ENCODE assay signal across 21 cellular contexts in genomic region chr1:202157945-202158344, GRCh38. TPM values are rescaled to one million over a fixed set of nuclear protein-coding genes. Genes with fewer than 3 reads are reported as not detected.
DNase-seq lines count a peak whose midpoint lies in the region; ATAC-seq and TF ChIP-seq lines count a peak whose summit lies in the region.
"Had no signal": no experiment of that assay in that cellular context is flagged by ENCODE, and none has a peak within 500 bp of the region (broad histone marks: within the 10 kb centered on the region; RNA-seq: fewer than 3 reads in every experiment).

No MANE protein-coding gene starts in this region.

- peak overlapping the region; percentile 98 for H3K4me3 Mint-ChIP-seq in activated T-cell treated with anti-CD3 and anti-CD28 coated beads, Interleukin-2, amount 50 U/mL, for 24 hours
- H3K4me3 Mint-ChIP-seq in activated T-helper 2 cell treated with anti-CD3 and anti-CD28 coated beads, Interferon-gamma antibody, Interleukin-2, Interleukin-4, amounts not matched to agents 10 μg/mL and 5 μg/mL and 100 μg/mL, durations not matched to agents 14 hours and 24 hours and 36 hours (ENCODE audit: low read depth) = peak overlapping the region; percentile 100
- H3K4me3 Mint-ChIP-seq in natural killer cell = peak overlapping the region; percentile 98
- H3K4me3 Mint-ChIP-seq: CD14-positive monocyte had no signal

- WGBS in prostate gland = 94% methylated on average over 10 of the region's 10 CpGs
- WGBS in body of pancreas, 2 donors = 86 to 90% methylated on average over 8 to 10 of the region's 10 CpGs

- H3K27me3 Mint-ChIP-seq in activated T-cell treated with anti-CD3 and anti-CD28 coated beads, Interleukin-2, amount 50 U/mL, for 24 hours = no peaks in the 10 kb centered on the region
- no peaks in the 10 kb centered on the region for H3K27me3 Mint-ChIP-seq in activated T-helper 2 cell treated with anti-CD3 and anti-CD28 coated beads, Interferon-gamma antibody, Interleukin-2, Interleukin-4, amounts not matched to agents 10 μg/mL and 5 μg/mL and 100 μg/mL, durations not matched to agents 14 hours and 24 hours and 36 hours (ENCODE audit: low read depth)
- H3K27me3 Mint-ChIP-seq in natural killer cell (ENCODE audit: low read depth in 2 of 2) = no peaks in the 10 kb centered on the region

- H3K4me3 ChIP-seq in Jurkat, Clone E6-1 (ENCODE audit: low read length) = peak overlapping the region; percentile 79; the same call in 1 of the 2 replicates
- H3K4me3 ChIP-seq in prostate gland = no peak overlapping the region
- no peak overlapping the region for H3K4me3 ChIP-seq in body of pancreas
- H3K4me3 ChIP-seq: left lung had no signal

- peak overlapping the region; percentile 97 for H3K27ac Mint-ChIP-seq in activated T-cell treated with anti-CD3 and anti-CD28 coated beads, Interleukin-2, amount 50 U/mL, for 24 hours
- peak overlapping the region; percentile 47 for H3K27ac Mint-ChIP-seq in activated T-helper 2 cell treated with anti-CD3 and anti-CD28 coated beads, Interferon-gamma antibody, Interleukin-2, Interleukin-4, amounts not matched to agents 10 μg/mL and 5 μg/mL and 100 μg/mL, durations not matched to agents 14 hours and 24 hours and 36 hours
- H3K27ac Mint-ChIP-seq in natural killer cell = peak overlapping the region; percentile 95 to 100

- peaks cover 75% of the 10 kb centered on the region for H3K4me1 Mint-ChIP-seq in activated T-cell treated with anti-CD3 and anti-CD28 coated beads, Interleukin-2, amount 50 U/mL, for 24 hours (ENCODE audit: low read depth)
- H3K4me1 Mint-ChIP-seq in activated T-helper 2 cell treated with anti-CD3 and anti-CD28 coated beads, Interferon-gamma antibody, Interleukin-2, Interleukin-4, amounts not matched to agents 10 μg/mL and 5 μg/mL and 100 μg/mL, durations not matched to agents 14 hours and 24 hours and 36 hours (ENCODE audit: low read depth) = peaks cover 55% of the 10 kb centered on the region
- peaks cover 65 to 68% of the 10 kb centered on the region in 2 donors for H3K4me1 Mint-ChIP-seq in natural killer cell

- H3K4me1 ChIP-seq in prostate gland (replicated peaks) (no peaks in the 10 kb centered on the region), body of pancreas (peaks cover 8% of the 10 kb centered on the region)

- intact Hi-C loops in activated T-helper 2 cell treated with anti-CD3 and anti-CD28 coated beads, Interferon-gamma antibody, Interleukin-2, Interleukin-4, amounts not matched to agents 10 μg/mL and 5 μg/mL and 100 μg/mL, durations not matched to agents 14 hours and 24 hours and 36 hours (cut with micrococcal nuclease) = loop anchor here (2.0 kb wide), 1 partner anchor 13 kb away; the partner anchor contains the start of gene ARL8A
- intact Hi-C loops in natural killer cell (cut with micrococcal nuclease) = no loop called here
- intact Hi-C loops in prostate gland (cut with DNase I) = no loop called here
- intact Hi-C loops in body of pancreas (cut with DNase I) = no loop called here

- H3K27me3 ChIP-seq in prostate gland (replicated peaks; ENCODE audit: insufficient read depth) = no peaks in the 10 kb centered on the region
- no peaks in the 10 kb centered on the region for H3K27me3 ChIP-seq in body of pancreas
- H3K27me3 ChIP-seq: left lung, spleen had no signal

- H3K27ac ChIP-seq in prostate gland = no peak overlapping the region
- no peak overlapping the region for H3K27ac ChIP-seq in body of pancreas

- no peak for DNase-seq in activated T-cell treated with anti-CD3 and anti-CD28 coated beads, Interleukin-2, amount 50 U/mL, for 24 hours
- DNase-seq in activated T-cell treated with anti-CD3 and anti-CD28 coated beads for 4 hours = no peak
- no peak for DNase-seq in Jurkat, Clone E6-1 (ENCODE audit: low read depth, low spot score)
- DNase-seq in activated T-helper 2 cell treated with anti-CD3 and anti-CD28 coated beads, Interferon-gamma antibody, Interleukin-2, Interleukin-4, amounts not matched to agents 10 μg/mL and 5 μg/mL and 100 μg/mL, durations not matched to agents 14 hours and 24 hours and 36 hours (ENCODE audit: low spot score) = no peak
- DNase-seq in natural killer cell = no peak
- no peak for DNase-seq in prostate gland (ENCODE audit: low spot score)
- no peak for DNase-seq in NCI-H774 (lab: John Stamatoyannopoulos, UW)
- no peak for DNase-seq in body of pancreas
- DNase-seq: activated effector memory CD4-positive, alpha-beta T cell treated with anti-CD3 and anti-CD28 coated beads, Interleukin-2, amount 50 U/mL, for 16 hours; DMS79; head of caudate nucleus; KBM-7; NCI-H1048; NCI-H2029; RPMI8226; SK-N-SH; spleen had no signal

- H3K9me3 Mint-ChIP-seq in activated T-cell treated with anti-CD3 and anti-CD28 coated beads, Interleukin-2, amount 50 U/mL, for 24 hours = no peaks in the 10 kb centered on the region
- H3K9me3 Mint-ChIP-seq in activated T-helper 2 cell treated with anti-CD3 and anti-CD28 coated beads, Interferon-gamma antibody, Interleukin-2, Interleukin-4, amounts not matched to agents 10 μg/mL and 5 μg/mL and 100 μg/mL, durations not matched to agents 14 hours and 24 hours and 36 hours = no peaks in the 10 kb centered on the region
- no peaks in the 10 kb centered on the region for H3K9me3 Mint-ChIP-seq in natural killer cell
- H3K9me3 Mint-ChIP-seq: CD14-positive monocyte had no signal

- ATAC-seq in natural killer cell (no peak), body of pancreas (no peak)
- ATAC-seq: HCT116, left lung had no signal

- H3K36me3 Mint-ChIP-seq in activated T-cell treated with anti-CD3 and anti-CD28 coated beads, Interleukin-2, amount 50 U/mL, for 24 hours (ENCODE audit: low read depth) = peaks cover 80% of the 10 kb centered on the region
- H3K36me3 Mint-ChIP-seq in activated T-helper 2 cell treated with anti-CD3 and anti-CD28 coated beads, Interferon-gamma antibody, Interleukin-2, Interleukin-4, amounts not matched to agents 10 μg/mL and 5 μg/mL and 100 μg/mL, durations not matched to agents 14 hours and 24 hours and 36 hours (ENCODE audit: low read depth) = peaks cover 78% of the 10 kb centered on the region
- H3K36me3 Mint-ChIP-seq in natural killer cell = peaks cover 8% of the 10 kb centered on the region

- TF ChIP-seq POLR2A in prostate gland (IDR thresholded peaks at IDR 0.05) = no peak
- no peak for TF ChIP-seq POLR2A in body of pancreas (IDR thresholded peaks at IDR 0.05)

- H3K36me3 ChIP-seq in prostate gland (no peaks in the 10 kb centered on the region), body of pancreas (replicated peaks in 1 of 2; ENCODE audit: insufficient read depth in 1 of 2, low read depth in 2 of 2) (no peaks in the 10 kb centered on the region)

- H3K9me3 ChIP-seq in prostate gland (no peaks in the 10 kb centered on the region), body of pancreas (no peaks in the 10 kb centered on the region)
- H3K9me3 ChIP-seq: left lung, SK-N-SH, spleen had no signal

- TF ChIP-seq CTCF in natural killer cell (IDR thresholded peaks at IDR 0.05) (no peak), prostate gland (IDR thresholded peaks at IDR 0.05) (no peak), body of pancreas (IDR thresholded peaks at IDR 0.05) (no peak)

RNA-seq across cellular contexts. Expression of gene PTPN7, which starts 2.5 kb away (rescaled TPM):
- 232 TPM for polyA plus RNA-seq in Jurkat, Clone E6-1 (2012; ENCODE audit: insufficient read depth, insufficient read length)
- total RNA-seq in activated T-helper 2 cell treated with anti-CD3 and anti-CD28 coated beads, Interferon-gamma antibody, Interleukin-2, Interleukin-4, amounts not matched to agents 10 μg/mL and 5 μg/mL and 100 μg/mL, durations not matched to agents 14 hours and 24 hours and 36 hours = 388 and 398 TPM in 2 replicates
- total RNA-seq in natural killer cell (100 to 1,000 TPM; 144 to 241 (median 196) TPM), prostate gland (10 to 100 TPM in 1 of 2 donors, under 1 TPM in 1; 0.73 to 61.8 TPM), body of pancreas (1 to 10 TPM; 1.6 to 3.6 TPM)
- total RNA-seq: NCI-H460 had no signal
- polyA plus RNA-seq: SK-N-SH had no signal

RNA-seq across cellular contexts. Expression of gene ARL8A, which starts 13.4 kb away (rescaled TPM):
- 33.1 TPM for polyA plus RNA-seq in Jurkat, Clone E6-1 (2012; ENCODE audit: insufficient read depth, insufficient read length)
- 57.9 and 64.7 TPM in 2 replicates for total RNA-seq in activated T-helper 2 cell treated with anti-CD3 and anti-CD28 coated beads, Interferon-gamma antibody, Interleukin-2, Interleukin-4, amounts not matched to agents 10 μg/mL and 5 μg/mL and 100 μg/mL, durations not matched to agents 14 hours and 24 hours and 36 hours
- total RNA-seq in natural killer cell (100 to 1,000 TPM; 109 to 120 (median 109) TPM), prostate gland (100 to 1,000 TPM in 1 of 2 donors, 10 to 100 TPM in 1; 39.9 to 102 TPM), body of pancreas (10 to 100 TPM; 18.1 to 21.0 TPM)

RNA-seq across cellular contexts. Expression of gene GPR37L1, which starts 35.2 kb away (rescaled TPM):
- not detected for polyA plus RNA-seq in Jurkat, Clone E6-1 (2012; ENCODE audit: insufficient read depth, insufficient read length)
- total RNA-seq in activated T-helper 2 cell treated with anti-CD3 and anti-CD28 coated beads, Interferon-gamma antibody, Interleukin-2, Interleukin-4, amounts not matched to agents 10 μg/mL and 5 μg/mL and 100 μg/mL, durations not matched to agents 14 hours and 24 hours and 36 hours = not detected in 2 replicates
- total RNA-seq in natural killer cell = not detected
- total RNA-seq in prostate gland = under 1 TPM; 0.09 to 0.28 TPM
- not detected for total RNA-seq in body of pancreas
- total RNA-seq: NCI-H460, spleen had no signal
- polyA plus RNA-seq: SK-N-SH had no signal

RNA-seq across cellular contexts. Expression of gene LGR6, which starts 35.7 kb away (rescaled TPM):
- 0.50 TPM for polyA plus RNA-seq in Jurkat, Clone E6-1 (2012; ENCODE audit: insufficient read depth, insufficient read length)
- total RNA-seq in activated T-helper 2 cell treated with anti-CD3 and anti-CD28 coated beads, Interferon-gamma antibody, Interleukin-2, Interleukin-4, amounts not matched to agents 10 μg/mL and 5 μg/mL and 100 μg/mL, durations not matched to agents 14 hours and 24 hours and 36 hours = not detected in 2 replicates
- total RNA-seq in natural killer cell (10 to 100 TPM; 58.3 to 65.2 (median 60.9) TPM), prostate gland (10 to 100 TPM in 1 of 2 donors, 1 to 10 TPM in 1; 8.0 to 25.6 TPM), body of pancreas (under 1 TPM in 1 of 2 donors, not detected in 1; 0.52 TPM)
- polyA plus RNA-seq: CD14-positive monocyte had no signal

Comparison
In these comparisons a context has a peak if more than half of its experiments do, and no peak if none do; other contexts are left out.
1. H3K27ac Mint-ChIP-seq: peak in every context shown above with its lines; median percentile 98 in natural killer cell; 97 in activated T-cell treated with anti-CD3 and anti-CD28 coated beads, Interleukin-2, amount 50 U/mL, for 24 hours; 47 in activated T-helper 2 cell treated with anti-CD3 and anti-CD28 coated beads, Interferon-gamma antibody, Interleukin-2, Interleukin-4, amounts not matched to agents 10 μg/mL and 5 μg/mL and 100 μg/mL, durations not matched to agents 14 hours and 24 hours and 36 hours.